In genomic region chr16:56048425-56049100, GRCh38 we compare ENCODE assay signal across 12 cellular contexts.
DNase-seq lines count a peak whose midpoint lies in the region; ATAC-seq, FAIRE-seq and TF ChIP-seq lines count a peak whose summit lies in the region.
"Had no signal": no experiment of that assay in that cellular context is flagged by ENCODE, and none has a peak within 500 bp of the region (broad histone marks: within the 10 kb centered on the region; RNA-seq: fewer than 3 reads in every experiment).

No MANE protein-coding gene starts in this region.

- H3K9me3 ChIP-seq in GM12878 (replicated peaks; ENCODE audit: control insufficient read depth, insufficient read depth, low read length), result no peaks in the 10 kb centered on the region
- H3K9me3 ChIP-seq: ovary had no signal

- no peak for TF ChIP-seq RAD21 in GM12878 (IDR thresholded peaks at IDR 0.05; ENCODE audit: insufficient read depth, low read depth, low read length)

- no peak overlapping the region for H2AFZ ChIP-seq in GM12878 (ENCODE audit: control insufficient read depth, low read depth, low read length)

- SMC1A ChIA-PET in GM12878 (lab: Charles Lee; ENCODE audit: uncharacterized antibody, unreplicated experiment), result interaction anchor here (0.8 kb wide), 1 partner anchor 114 kb away, joined by 3 read pairs; no protein-coding TSS in a partner anchor

- no peak overlapping the region for H3K27ac ChIP-seq in GM12878 (ENCODE audit: control insufficient read depth, insufficient read depth)
- H3K27ac ChIP-seq: ovary had no signal

- no peak for TF ChIP-seq CTCF in GM12878 (IDR thresholded peaks at IDR 0.05 in 2 of 3, conservative IDR thresholded peaks at IDR 0.05 in 1 of 3; ENCODE audit: control insufficient read depth in 2 of 3, extremely low read depth in 1 of 3, insufficient read depth in 1 of 3, low read depth in 3 of 3, low read length in 3 of 3)

- in situ Hi-C loops in GM12878 (cut with MboI), result no loop called here

- TF ChIP-seq EP300 in GM12878 (IDR thresholded peaks at IDR 0.05; ENCODE audit: borderline replicate concordance in 1 of 2, control insufficient read depth in 1 of 2, low read depth in 2 of 2, low read length in 2 of 2), result no peak

- peak overlapping the region; percentile 33; the same call in 1 of the 2 replicates for H3K4me2 ChIP-seq in GM12878 (ENCODE audit: control insufficient read depth, insufficient read depth)

- H3K4me1 ChIP-seq in GM12878 (ENCODE audit: control insufficient read depth, insufficient read depth, low read length), result peaks cover 7% of the 10 kb centered on the region; the same call in 1 of the 2 replicates

- RAD21 ChIA-PET in GM12878 (lab: Charles Lee; ENCODE audit: unreplicated experiment), result interaction anchor here (0.6 kb wide), 1 partner anchor 231 kb away, joined by 3 read pairs; no protein-coding TSS in a partner anchor

- intact Hi-C loops in GM12878 (cut with micrococcal nuclease; ENCODE audit: unreplicated experiment), result no loop called here

- 2% methylated on average over 6 of the region's 6 CpGs for WGBS in GM12878 (ENCODE audit: insufficient coverage, insufficient replicate concordance, low lambda C conversion rate, missing lambda C conversion rate)

- no peaks in the 10 kb centered on the region for H3K36me3 ChIP-seq in GM12878 (ENCODE audit: control insufficient read depth in 2 of 2, insufficient read depth in 2 of 2, low read length in 1 of 2)
- H3K36me3 ChIP-seq: ovary had no signal

- H3K79me2 ChIP-seq in GM12878 (ENCODE audit: control insufficient read depth, insufficient read depth, low read length), result no peaks in the 10 kb centered on the region

- no peak for TF ChIP-seq POLR2A in GM12878 (IDR thresholded peaks at IDR 0.05; ENCODE audit: low read depth, low read length)

- ATAC-seq in GM18511 (IDR thresholded peaks at IDR 0.05; ENCODE audit: unreplicated experiment), result peak; percentile 97
- ATAC-seq in GM21529 (IDR thresholded peaks at IDR 0.05; ENCODE audit: unreplicated experiment), result peak; percentile 95
- ATAC-seq in HG03432 (IDR thresholded peaks at IDR 0.05; ENCODE audit: unreplicated experiment), result peak; percentile 95
- peak; percentile 96 for ATAC-seq in GM12878

- H3K27me3 ChIP-seq in GM12878 (replicated peaks in 1 of 2; ENCODE audit: control insufficient read depth in 2 of 2, insufficient read depth in 2 of 2, low read length in 1 of 2), result no peaks in the 10 kb centered on the region; a peak in 1 of 4 replicates
- H3K27me3 ChIP-seq: ovary had no signal

- POLR2A ChIA-PET in GM12878 (lab: Charles Lee), result no interaction called here
- POLR2A ChIA-PET in HEK293T (lab: Yijun Ruan, JAX), result no interaction called here

- peak; percentile 96 for FAIRE-seq in GM12878 (lab: Jason Lieb, UNC)
- FAIRE-seq: HTR-8/SVneo had no signal

- CTCF ChIA-PET in GM12878 (lab: Yijun Ruan, JAX), result no interaction called here
- CTCF ChIA-PET in HEK293T (lab: Yijun Ruan, JAX), result no interaction called here

- no peak overlapping the region for H3K4me3 ChIP-seq in GM12878
- H3K4me3 ChIP-seq: ovary had no signal

- no peaks in the 10 kb centered on the region for H4K20me1 ChIP-seq in GM12878 (ENCODE audit: control insufficient read depth, insufficient read depth)

- no TSS peak for BruUV-seq in GM12878 (replicated peaks; lab: Mats Ljungman, UMichigan)

- no peak overlapping the region for H3K9ac ChIP-seq in GM12878 (ENCODE audit: control insufficient read depth, insufficient read depth, low read length)

- DNase-seq in GM12878 (ENCODE audit: low read depth, low spot score) (peak; percentile 27), SW 1271 (lab: John Stamatoyannopoulos, UW) (no peak), HEK293T (ENCODE audit: extremely low spot score) (no peak), H4 (ENCODE audit: low spot score) (no peak)
- DNase-seq in stimulated activated CD4-positive, alpha-beta T cell treated with anti-CD3 and anti-CD28 coated beads, Interleukin-4, amount 100 ng/mL, for 4 hours, result no peak
- DNase-seq: activated CD8-positive, alpha-beta memory T cell treated with anti-CD3 and anti-CD28 coated beads for 24 hours; DMS53; ovary had no signal

TF ChIP-seq in GM12878, 131 proteins besides CTCF, POLR2A, EP300 and RAD21:
- TF ChIP-seq ATF7 (IDR thresholded peaks at IDR 0.05; ENCODE audit: low read depth), result 0 out of 2 replicates have a peak, but pooled peaks have one; percentile 11
- TF ChIP-seq JUNB (IDR thresholded peaks at IDR 0.05), result peak; percentile 29; the same call in 1 of the 2 replicates
- TF ChIP-seq IRF4 (IDR thresholded peaks at IDR 0.05; ENCODE audit: low read depth, low read length), result 0 out of 2 replicates have a peak, but pooled peaks have one; percentile 27
- TF ChIP-seq POLR2AphosphoS2 (IDR thresholded peaks at IDR 0.05; ENCODE audit: low read depth, low read length), result no peak
- no peak for TF ChIP-seq SIX5 (IDR thresholded peaks at IDR 0.05; ENCODE audit: low read depth, low read length, severe bottlenecking)
- peak; percentile 34; the same call in 1 of the 2 replicates for TF ChIP-seq DPF2 (IDR thresholded peaks at IDR 0.05)
- TF ChIP-seq SPI1 (IDR thresholded peaks at IDR 0.05; ENCODE audit: borderline replicate concordance, insufficient read depth, low read depth, low read length), result peak; percentile 82

TF ChIP-seq in HEK293T, 16 proteins besides CTCF, POLR2A, EP300 and RAD21:
- no peak for TF ChIP-seq ZNF384 (IDR thresholded peaks at IDR 0.05)
- TF ChIP-seq SUZ12 (IDR thresholded peaks at IDR 0.05), result no peak
- TF ChIP-seq ELF4 (IDR thresholded peaks at IDR 0.05), result no peak
- no peak for TF ChIP-seq ARNT (IDR thresholded peaks at IDR 0.05)
- no peak for TF ChIP-seq FOXM1 (IDR thresholded peaks at IDR 0.05; ENCODE audit: borderline replicate concordance)
- TF ChIP-seq LEF1 (IDR thresholded peaks at IDR 0.05; ENCODE audit: borderline replicate concordance), result no peak
- TF ChIP-seq SP1 (IDR thresholded peaks at IDR 0.05), result no peak
- TF ChIP-seq L3MBTL2 (conservative IDR thresholded peaks at IDR 0.05), result no peak
- TF ChIP-seq HDGF (IDR thresholded peaks at IDR 0.05; ENCODE audit: borderline replicate concordance), result no peak
- TF ChIP-seq FOXK2 (IDR thresholded peaks at IDR 0.05), result no peak
- no peak for TF ChIP-seq NFRKB (IDR thresholded peaks at IDR 0.05)
- no peak for TF ChIP-seq CTBP1 (IDR thresholded peaks at IDR 0.05; ENCODE audit: borderline replicate concordance)
- TF ChIP-seq BHLHE40 (IDR thresholded peaks at IDR 0.05; ENCODE audit: borderline replicate concordance), result no peak
- no peak for TF ChIP-seq FOXA1 (IDR thresholded peaks at IDR 0.05)
- TF ChIP-seq PKNOX1 (IDR thresholded peaks at IDR 0.05), result no peak
- no peak for TF ChIP-seq TARDBP (IDR thresholded peaks at IDR 0.05)
TF ChIP-seq in HEK293T: peak in this region for 0.
